In genomic region chr3:139318826-139319225, GRCh38 we compare ENCODE assay signal across 28 cellular contexts.
"Had no signal": no experiment of that assay in that cellular context is flagged by ENCODE, and none has a peak within 500 bp of the region (broad histone marks: within the 10 kb centered on the region; RNA-seq: fewer than 3 reads in every experiment).

No MANE protein-coding gene starts in this region.

- ATAC-seq: activated CD4-positive, alpha-beta T cell treated with anti-CD3 and anti-CD28 coated beads for 36 hours; activated CD8-positive, alpha-beta memory T cell treated with anti-CD3 and anti-CD28 coated beads, Interleukin-2, amount 10 ng/mL, durations not matched to agents 7 days and 5 days; activated CD8-positive, alpha-beta T cell treated with anti-CD3 and anti-CD28 coated beads, Interleukin-2, amount 10 ng/mL, durations not matched to agents 7 days and 5 days; activated naive CD8-positive, alpha-beta T cell treated with anti-CD3 and anti-CD28 coated beads, Interleukin-2, amount 50 U/mL, for 24 hours; body of pancreas; effector memory CD8-positive, alpha-beta T cell; foreskin keratinocyte; gastrocnemius medialis had no signal

- H3K4me1 ChIP-seq: adrenal gland, esophagus muscularis mucosa, foreskin keratinocyte, gastrocnemius medialis had no signal

- DNase-seq: activated CD4-positive, alpha-beta memory T cell treated with anti-CD3 and anti-CD28 coated beads for 36 hours; activated CD4-positive, alpha-beta T cell treated with anti-CD3 and anti-CD28 coated beads for 36 hours; activated CD4-positive, alpha-beta T cell treated with anti-CD3 and anti-CD28 coated beads, Interleukin-2, amount 10 ng/mL, durations not matched to agents 24 days and 14 days; activated CD4-positive, CD25-positive, alpha-beta regulatory T cell; activated CD4-positive, CD25-positive, alpha-beta regulatory T cell treated with anti-CD3 and anti-CD28 coated beads, Interleukin-2, amount 50 U/mL, for 72 hours; activated CD8-positive, alpha-beta memory T cell treated with anti-CD3 and anti-CD28 coated beads, Interleukin-2, amount 10 ng/mL, durations not matched to agents 7 days and 5 days; activated CD8-positive, alpha-beta memory T cell treated with anti-CD3 and anti-CD28 coated beads, Interleukin-2, amount 50 U/mL, for 4 hours; activated CD8-positive, alpha-beta T cell treated with anti-CD3 and anti-CD28 coated beads, Interleukin-2, amount 10 ng/mL, durations not matched to agents 7 days and 5 days; activated effector memory CD4-positive, alpha-beta T cell treated with anti-CD3 and anti-CD28 coated beads, Interleukin-2, amount 50 U/mL, for 16 hours; activated naive CD4-positive, alpha-beta T cell treated with anti-CD3 and anti-CD28 coated beads for 36 hours; activated naive CD8-positive, alpha-beta T cell treated with anti-CD3 and anti-CD28 coated beads for 36 hours; activated naive CD8-positive, alpha-beta T cell treated with anti-CD3 and anti-CD28 coated beads, Interleukin-2, amount 50 U/mL, for 24 hours; activated T-cell treated with anti-CD3 and anti-CD28 coated beads, Interleukin-2, amount 50 U/mL, for 1 hour; activated T-cell treated with anti-CD3 and anti-CD28 coated beads, Interleukin-2, amount 50 U/mL, for 48 hours; aorta; body of pancreas; cortex of kidney; dermis blood vessel endothelial cell; effector CD4-positive, alpha-beta T cell; effector memory CD8-positive, alpha-beta T cell; erythroblast; gastrocnemius medialis; glutamatergic neuron; T-helper 2 cell had no signal

- H3K9me3 ChIP-seq: adrenal gland, body of pancreas, esophagus muscularis mucosa, gastrocnemius medialis had no signal

- H3K4me3 ChIP-seq: adrenal gland, body of pancreas, cardiac muscle cell, esophagus muscularis mucosa, gastrocnemius medialis had no signal

- H3K27ac ChIP-seq: adrenal gland, body of pancreas, cardiac muscle cell, esophagus muscularis mucosa, foreskin keratinocyte, gastrocnemius medialis had no signal

- H3K36me3 ChIP-seq: adrenal gland, cardiac muscle cell, esophagus muscularis mucosa, gastrocnemius medialis had no signal

- H3K27me3 ChIP-seq: adrenal gland, body of pancreas had no signal
